8 cellular contexts compared by ENCODE assay signal in the genomic region with DNA sequence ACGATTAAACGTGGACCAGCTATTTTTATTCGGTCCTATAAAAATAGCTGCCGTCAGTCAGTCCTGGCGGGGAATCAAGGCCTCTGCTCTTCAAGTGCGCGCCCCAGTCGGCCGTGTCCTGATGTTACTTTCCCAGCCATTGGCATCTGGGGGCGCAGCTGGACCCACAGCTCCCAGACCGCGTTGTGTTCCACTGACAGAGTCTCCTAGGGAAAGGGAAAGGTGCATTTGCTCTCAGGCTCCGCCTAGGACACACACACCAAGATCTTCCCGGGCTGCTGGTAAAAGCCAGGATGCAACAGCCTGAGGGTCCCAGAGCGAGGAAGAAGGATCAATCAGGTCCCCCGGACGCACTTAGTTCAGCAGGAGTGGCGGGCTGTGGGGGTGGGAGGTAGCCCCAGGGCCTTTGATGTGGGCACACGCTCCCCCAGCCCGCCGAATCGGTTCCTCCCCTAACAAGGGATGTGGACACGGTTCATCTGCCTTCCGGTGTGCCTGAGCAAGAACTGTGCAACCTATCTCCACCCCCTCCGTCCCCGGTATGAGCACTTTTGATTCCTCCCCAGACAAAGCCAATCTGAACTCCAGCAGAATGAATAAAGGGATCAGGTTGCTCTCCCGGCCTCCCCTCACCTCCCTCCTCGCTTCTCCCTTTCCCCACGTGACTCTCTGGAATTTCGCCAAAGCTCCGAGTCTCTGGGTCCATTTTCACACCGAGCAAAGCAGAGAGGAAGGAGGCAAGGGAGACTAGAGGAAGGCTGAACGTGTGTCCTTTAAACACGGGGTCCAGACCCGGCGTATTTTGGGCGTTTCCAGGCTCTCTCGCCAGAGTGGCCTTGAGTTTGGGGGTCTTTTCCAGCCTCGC. TPM values are rescaled to one million over a fixed set of nuclear protein-coding genes. Genes with fewer than 3 reads are reported as not detected.
A peak's percentile ranks its signal among the peaks of the same experiment; 100 is the strongest.
DNase-seq lines count a peak whose midpoint lies in the region; ATAC-seq and TF ChIP-seq lines count a peak whose summit lies in the region.

No MANE protein-coding gene starts in this region.

- H3K27ac Mint-ChIP-seq in CD4-positive, alpha-beta memory T cell: peak overlapping the region in 1 of 7 donors; percentile 22

- H3K4me1 Mint-ChIP-seq in CD4-positive, alpha-beta memory T cell: peaks cover 12 to 35% (median 24%) of the 10 kb centered on the region in 4 donors

- no peaks in the 10 kb centered on the region for H3K79me2 ChIP-seq in parathyroid adenoma

- H3K9me3 Mint-ChIP-seq in CD4-positive, alpha-beta memory T cell: peaks cover 0 to 4% (median 0%) of the 10 kb centered on the region in 8 donors

- no peaks in the 10 kb centered on the region for H3K36me3 ChIP-seq in CD4-positive, alpha-beta memory T cell (ENCODE audit: insufficient read depth, low read length)
- H3K36me3 ChIP-seq in parathyroid adenoma (ENCODE audit: control insufficient read depth, insufficient read depth, low read length): no peaks in the 10 kb centered on the region

- H3K9me3 ChIP-seq in CD4-positive, alpha-beta memory T cell (ENCODE audit: control insufficient read depth in 1 of 2, low read length in 2 of 2): no peaks in the 10 kb centered on the region
- no peaks in the 10 kb centered on the region for H3K9me3 ChIP-seq in parathyroid adenoma (ENCODE audit: control insufficient read depth, low read length)

- CTCF ChIA-PET in CD4-positive, alpha-beta memory T cell (lab: Charles Lee; ENCODE audit: partially characterized antibody): no interaction called here

- ATAC-seq in GM19351 (IDR thresholded peaks at IDR 0.05; ENCODE audit: unreplicated experiment) (peak; percentile 75), HG03521 (IDR thresholded peaks at IDR 0.05; ENCODE audit: unreplicated experiment) (peak; percentile 61), left ventricle myocardium superior (peak; percentile 83), HG03108 (IDR thresholded peaks at IDR 0.05; ENCODE audit: unreplicated experiment) (no peak)

- intact Hi-C loops in CD4-positive, alpha-beta memory T cell (cut with micrococcal nuclease): no loop called here
- intact Hi-C loops in left ventricle myocardium superior (cut with micrococcal nuclease): no loop called here

- peaks cover 46% of the 10 kb centered on the region for H3K27me3 ChIP-seq in CD4-positive, alpha-beta memory T cell (ENCODE audit: insufficient read depth, low read length)
- no peaks in the 10 kb centered on the region for H3K27me3 ChIP-seq in parathyroid adenoma (ENCODE audit: control insufficient read depth, insufficient read depth, low read length)

- peak overlapping the region; percentile 21 to 76 for H3K4me3 ChIP-seq in CD4-positive, alpha-beta memory T cell (ENCODE audit: low read length in 2 of 2)
- peak overlapping the region; percentile 80 for H3K4me3 ChIP-seq in parathyroid adenoma (ENCODE audit: low read depth, low read length)

- no peak overlapping the region for H3K27ac ChIP-seq in CD4-positive, alpha-beta memory T cell (ENCODE audit: low read depth, low read length)
- peak overlapping the region; percentile 61 for H3K27ac ChIP-seq in parathyroid adenoma

- H3K9ac ChIP-seq in parathyroid adenoma: no peak overlapping the region

- H3K36me3 Mint-ChIP-seq in CD4-positive, alpha-beta memory T cell: peaks cover 0 to 3% of the 10 kb centered on the region in 2 donors

- peaks cover 45 to 58% of the 10 kb centered on the region in 2 donors for H3K27me3 Mint-ChIP-seq in CD4-positive, alpha-beta memory T cell

- H3K4me1 ChIP-seq in CD4-positive, alpha-beta memory T cell (ENCODE audit: insufficient read depth, low read length): peaks cover 33% of the 10 kb centered on the region
- no peaks in the 10 kb centered on the region for H3K4me1 ChIP-seq in parathyroid adenoma

- TF ChIP-seq CTCF in parathyroid adenoma (IDR thresholded peaks at IDR 0.05): peak; percentile 5

- H3K4me3 Mint-ChIP-seq in CD4-positive, alpha-beta memory T cell: peak overlapping the region; percentile 84 to 97 (median 90)

- POLR2A ChIA-PET in CD4-positive, alpha-beta memory T cell (lab: Charles Lee; ENCODE audit: partially characterized antibody): no interaction called here

- H2AFZ ChIP-seq in parathyroid adenoma: peak overlapping the region; percentile 81

- peak in 3 of 5 donors; percentile 17 to 47 (median 24) for DNase-seq in CD4-positive, alpha-beta memory T cell
- DNase-seq in NCI-H748 treated with DMSO at 0.1 percent for 48 hours (lab: John Stamatoyannopoulos, UW) (peak; percentile 83), amniotic stem cell (lab: John Stamatoyannopoulos, UW) (peak; percentile 75), left ventricle myocardium superior (peak; percentile 84)

- peak overlapping the region; percentile 98 for H3K4me2 ChIP-seq in parathyroid adenoma (ENCODE audit: low read length)

RNA-seq across cellular contexts. Expression of a gene that starts 0.6 kb away (rescaled TPM):
- not detected for total RNA-seq in CD4-positive, alpha-beta memory T cell
- not detected for polyA plus RNA-seq in CD4-positive, alpha-beta memory T cell
- 3.7 TPM for total RNA-seq in left ventricle myocardium superior

Comparison
In these comparisons a context has a peak if more than half of its experiments do, and no peak if none do; other contexts are left out.
1. DNase-seq: peak in every context shown above with its lines; median percentile 84 in left ventricle myocardium superior; 83 in NCI-H748 treated with DMSO at 0.1 percent for 48 hours; 75 in amniotic stem cell; 24 in CD4-positive, alpha-beta memory T cell.